ENCODE assay signal across 11 cellular contexts in the genomic region with DNA sequence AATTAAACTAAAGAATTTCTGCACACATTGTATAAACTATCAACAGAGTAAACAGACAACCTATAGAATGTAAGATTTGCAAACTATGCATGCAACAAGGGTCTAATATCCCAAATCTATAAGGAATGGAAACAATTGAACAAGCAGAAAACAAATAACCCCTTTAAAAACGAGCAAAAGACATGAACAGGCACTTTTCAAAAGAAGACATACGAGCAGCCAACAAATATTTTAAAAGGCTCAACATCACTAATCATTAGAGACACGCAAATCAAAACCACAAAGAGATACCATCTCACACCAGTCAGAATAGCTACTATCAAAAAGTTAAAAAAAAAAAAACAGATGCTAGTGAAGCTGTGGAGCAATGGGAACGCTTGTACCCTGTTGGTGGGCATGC. TPM values are rescaled to one million over a fixed set of nuclear protein-coding genes. Genes with fewer than 3 reads are reported as not detected.
"Had no signal": no experiment of that assay in that cellular context is flagged by ENCODE, and none has a peak within 500 bp of the region (broad histone marks: within the 10 kb centered on the region; RNA-seq: fewer than 3 reads in every experiment).

No MANE protein-coding gene starts in this region.

- H3K9ac ChIP-seq: GM23248 had no signal

- H3K4me1 Mint-ChIP-seq: GM23338, H9 had no signal

- H3K36me3 ChIP-seq: HAP-1 had no signal

- H3K27ac Mint-ChIP-seq: GM23338, H9, HFFc6 had no signal

- H3K4me3 ChIP-seq: GM23248, GM23338, HAP-1 had no signal

- ATAC-seq: GM23338, HCT116 had no signal

- H3K27ac ChIP-seq: GM23248 had no signal

- H3K4me1 ChIP-seq: HAP-1 had no signal

- H3K9me3 ChIP-seq: HAP-1 had no signal

- DNase-seq: GM23248, GOT3, H7, H9, HCEC 1CT, HFFc6 had no signal

- H3K4me3 Mint-ChIP-seq: GM23338, H9, HFFc6 had no signal

RNA-seq across cellular contexts. Expression of a gene that starts 4.7 kb away (rescaled TPM):
- polyA plus RNA-seq: GM23248, GM23338 had no signal

RNA-seq across cellular contexts. Expression of a gene that starts 24.4 kb away (rescaled TPM):
- total RNA-seq: GM23248, H1, H4, H9, HFFc6 had no signal
- polyA plus RNA-seq: H1 had no signal

RNA-seq across cellular contexts. Expression of a gene that starts 55.4 kb away (rescaled TPM):
- total RNA-seq: H1 had no signal
